In the genomic region with DNA sequence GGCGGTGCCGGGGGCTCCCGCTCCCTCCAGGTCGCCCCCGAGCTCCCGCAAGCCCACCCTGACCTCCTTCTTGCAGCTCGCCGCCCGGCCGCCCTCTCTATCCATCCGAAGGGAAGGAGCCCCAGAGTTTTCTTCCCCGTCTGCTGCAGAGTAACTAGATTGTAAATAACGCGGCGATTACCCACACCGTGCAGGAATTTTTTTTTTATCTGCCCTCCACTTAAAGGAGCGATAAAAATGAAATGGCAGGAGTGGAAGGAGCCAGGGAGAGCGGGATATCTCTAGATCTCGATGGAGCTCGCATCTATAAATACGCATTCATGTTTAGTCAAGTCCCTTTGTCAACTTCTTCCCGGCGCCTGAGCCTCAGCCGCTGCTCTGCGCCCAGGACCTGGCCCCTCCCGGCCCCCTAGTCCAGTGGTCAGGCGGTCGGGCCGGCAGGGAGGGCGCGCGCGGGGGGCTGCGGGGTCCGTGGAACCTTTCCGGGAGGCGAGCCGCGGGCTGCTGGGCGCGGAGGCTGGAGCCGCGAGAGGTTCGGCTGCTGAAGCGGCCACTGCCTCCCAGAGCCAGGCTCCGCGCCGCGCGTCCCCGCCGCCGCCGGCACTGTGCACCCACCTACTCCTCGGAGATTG, we compare ENCODE assay signal across 8 cellular contexts.
DNase-seq lines count a peak whose midpoint lies in the region; ATAC-seq and TF ChIP-seq lines count a peak whose summit lies in the region.

No MANE protein-coding gene starts in this region.

- no peak overlapping the region for H3K27ac Mint-ChIP-seq in activated naive CD4-positive, alpha-beta T cell treated with anti-CD3 and anti-CD28 coated beads for 36 hours

- H3K27me3 ChIP-seq in duodenal mucosa (ENCODE audit: control insufficient read depth in 1 of 2, insufficient read depth in 2 of 2, low read length in 2 of 2): peaks cover 23 to 38% of the 10 kb centered on the region in 2 donors
- H3K27me3 ChIP-seq in lower lobe of right lung (ENCODE audit: low read depth): peaks cover 6% of the 10 kb centered on the region
- no peaks in the 10 kb centered on the region for H3K27me3 ChIP-seq in suprapubic skin

- no peak for DNase-seq in activated naive CD4-positive, alpha-beta T cell treated with anti-CD3 and anti-CD28 coated beads for 36 hours
- DNase-seq in activated naive CD4-positive, alpha-beta T cell treated with anti-CD3 and anti-CD28 coated beads, Interleukin-2, amount 50 U/mL, for 16 hours: no peak
- DNase-seq in NCI-H82 treated with DMSO at 0.1 percent for 48 hours (lab: John Stamatoyannopoulos, UW; ENCODE audit: unreplicated experiment) (peak; percentile 59), lower lobe of right lung (peak; percentile 53), suprapubic skin (ENCODE audit: low spot score in 2 of 2) (peak in 1 of 2 donors; percentile 70)

- H3K4me1 ChIP-seq in duodenal mucosa (ENCODE audit: control insufficient read depth in 1 of 2, insufficient read depth in 2 of 2, low read length in 2 of 2) (peaks cover 0 to 10% of the 10 kb centered on the region in 2 donors), lower lobe of right lung (peaks cover 18% of the 10 kb centered on the region), suprapubic skin (peaks cover 23% of the 10 kb centered on the region)

- H3K27ac ChIP-seq in duodenal mucosa (ENCODE audit: low read depth, low read length): no peak overlapping the region
- peak overlapping the region; percentile 71 for H3K27ac ChIP-seq in lower lobe of right lung
- peak overlapping the region; percentile 84 for H3K27ac ChIP-seq in suprapubic skin

- no peak for TF ChIP-seq POLR2A in suprapubic skin (IDR thresholded peaks at IDR 0.05)

- CTCF ChIA-PET in activated naive CD4-positive, alpha-beta T cell treated with anti-CD3 and anti-CD28 coated beads for 36 hours (lab: Charles Lee): interaction anchor here (0.7 kb wide), 1 partner anchor 15 kb away, joined by 3 read pairs; no protein-coding TSS in a partner anchor

- H3K27me3 Mint-ChIP-seq in activated naive CD4-positive, alpha-beta T cell treated with anti-CD3 and anti-CD28 coated beads for 36 hours (ENCODE audit: low read depth): peaks cover 64% of the 10 kb centered on the region

- H3K4me3 ChIP-seq in duodenal mucosa (ENCODE audit: low read depth in 1 of 2, low read length in 2 of 2) (peak overlapping the region; percentile 65 to 75), lower lobe of right lung (peak overlapping the region; percentile 80), suprapubic skin (peak overlapping the region; percentile 67)

- H3K4me1 Mint-ChIP-seq in activated naive CD4-positive, alpha-beta T cell treated with anti-CD3 and anti-CD28 coated beads for 36 hours (ENCODE audit: low read depth): peaks cover 13% of the 10 kb centered on the region

- 0% methylated on average over 41 of the region's 55 CpGs for WGBS in suprapubic skin

- H3K36me3 ChIP-seq in duodenal mucosa (ENCODE audit: control insufficient read depth in 1 of 2, insufficient read depth in 2 of 2, low read length in 2 of 2): no peaks in the 10 kb centered on the region
- H3K36me3 ChIP-seq in lower lobe of right lung: no peaks in the 10 kb centered on the region
- no peaks in the 10 kb centered on the region for H3K36me3 ChIP-seq in suprapubic skin

- H3K9me3 ChIP-seq in duodenal mucosa (ENCODE audit: control insufficient read depth in 1 of 2, low read length in 2 of 2) (no peaks in the 10 kb centered on the region), lower lobe of right lung (no peaks in the 10 kb centered on the region), suprapubic skin (no peaks in the 10 kb centered on the region)

- H3K9me3 Mint-ChIP-seq in activated naive CD4-positive, alpha-beta T cell treated with anti-CD3 and anti-CD28 coated beads for 36 hours: no peaks in the 10 kb centered on the region

- H3K4me3 Mint-ChIP-seq in activated naive CD4-positive, alpha-beta T cell treated with anti-CD3 and anti-CD28 coated beads for 36 hours: peak overlapping the region; percentile 65

- no peak for TF ChIP-seq CTCF in lower lobe of right lung (IDR thresholded peaks at IDR 0.05)
- no peak for TF ChIP-seq CTCF in suprapubic skin (IDR thresholded peaks at IDR 0.05)

- ATAC-seq in lower lobe of right lung (peak; percentile 43 to 64), GM21390 (IDR thresholded peaks at IDR 0.05; ENCODE audit: unreplicated experiment) (no peak), GM21723 (IDR thresholded peaks at IDR 0.05; ENCODE audit: unreplicated experiment) (no peak)

- intact Hi-C loops in activated naive CD4-positive, alpha-beta T cell treated with anti-CD3 and anti-CD28 coated beads for 36 hours (cut with micrococcal nuclease): loop anchor here (2.0 to 5.0 kb wide), 3 partner anchors 144 to 276 kb away; no protein-coding TSS in a partner anchor
- intact Hi-C loops in lower lobe of right lung (cut with DNase I): no loop called here

- no peaks in the 10 kb centered on the region for H3K36me3 Mint-ChIP-seq in activated naive CD4-positive, alpha-beta T cell treated with anti-CD3 and anti-CD28 coated beads for 36 hours (ENCODE audit: low read depth)

- H3K9ac ChIP-seq in duodenal mucosa (ENCODE audit: low read depth in 1 of 2, low read length in 2 of 2): no peak overlapping the region

- TF ChIP-seq EP300 in suprapubic skin (IDR thresholded peaks at IDR 0.05): no peak

Comparison
In these comparisons a context has a peak if more than half of its experiments do, and no peak if none do; other contexts are left out.
1. DNase-seq: peak in NCI-H82 treated with DMSO at 0.1 percent for 48 hours (single experiment) and lower lobe of right lung (single experiment); none in activated naive CD4-positive, alpha-beta T cell treated with anti-CD3 and anti-CD28 coated beads for 36 hours (single experiment) and activated naive CD4-positive, alpha-beta T cell treated with anti-CD3 and anti-CD28 coated beads, Interleukin-2, amount 50 U/mL, for 16 hours (single experiment).
2. ATAC-seq: peak in lower lobe of right lung (2 of 2); none in GM21390 (single experiment) and GM21723 (single experiment).
3. Peak in every context shown above with its lines, with median percentiles within 50 percentile points of each other: H3K4me3 ChIP-seq.